ENCODE assay signal across 34 cellular contexts in genomic region chr9:98351370-98351769, GRCh38.
"Had no signal": no experiment of that assay in that cellular context is flagged by ENCODE, and none has a peak within 500 bp of the region (broad histone marks: within the 10 kb centered on the region; RNA-seq: fewer than 3 reads in every experiment).

No MANE protein-coding gene starts in this region.

- H3K4me2 ChIP-seq: KMS-11 had no signal

- DNase-seq: Karpas-422, Kasumi-1, KG1, MG63, MM.1S, MV-4-11, NCI-H1048, NCI-H1092, NCI-H1092 treated with DMSO at 0.1 percent for 48 hours, NCI-H1105, NCI-H1105 treated with DMSO at 0.1 percent for 48 hours, NCI-H1417, NCI-H1417 treated with DMSO at 0.1 percent for 48 hours, NCI-H1436, NCI-H1436 treated with DMSO at 0.1 percent for 48 hours, NCI-H146, NCI-H1694, NCI-H1694 treated with DMSO at 0.1 percent for 48 hours, NCI-H187, NCI-H187 treated with DMSO at 0.1 percent for 48 hours, NCI-H1930, NCI-H2029, NCI-H2029 treated with DMSO at 0.1 percent for 48 hours, NCI-H2081, NCI-H2081 treated with DMSO at 0.1 percent for 48 hours, NCI-H2107, NCI-H2227 treated with DMSO at 0.1 percent for 48 hours, NCI-H226, NCI-H345, NCI-H446, NCI-H446 treated with DMSO at 0.1 percent for 48 hours, NCI-H510A, NCI-H510A treated with DMSO at 0.1 percent for 48 hours had no signal

- H3K4me3 ChIP-seq: MG63 had no signal

- H3K9ac ChIP-seq: KMS-11 had no signal

- H3K36me3 ChIP-seq: MG63 had no signal

- H3K27ac ChIP-seq: KMS-11 had no signal

- H3K27me3 ChIP-seq: MG63 had no signal
